29 cellular contexts compared by ENCODE assay signal in the genomic region with DNA sequence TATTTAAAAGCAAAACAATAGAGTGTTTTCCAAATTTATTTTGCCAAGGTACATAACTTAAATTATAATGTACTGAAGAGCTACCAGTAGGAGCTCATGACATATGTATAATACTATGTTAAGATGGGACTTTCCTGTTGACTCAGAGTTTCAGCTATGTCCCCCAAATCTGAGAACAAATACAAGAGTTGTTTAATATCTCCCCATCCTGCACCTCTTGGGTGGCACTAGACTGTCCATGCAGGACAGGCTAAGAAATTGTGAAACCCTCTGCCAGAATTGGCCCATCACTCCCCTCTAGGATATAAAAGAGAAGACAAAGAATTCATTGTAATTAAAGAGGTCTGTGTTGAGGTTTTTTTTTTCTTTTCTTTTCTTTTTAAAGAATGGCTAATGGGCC. TPM values are rescaled to one million over a fixed set of nuclear protein-coding genes. Genes with fewer than 3 reads are reported as not detected.
DNase-seq lines count a peak whose midpoint lies in the region; ATAC-seq, FAIRE-seq and TF ChIP-seq lines count a peak whose summit lies in the region.
"Had no signal": no experiment of that assay in that cellular context is flagged by ENCODE, and none has a peak within 500 bp of the region (broad histone marks: within the 10 kb centered on the region; RNA-seq: fewer than 3 reads in every experiment).

No MANE protein-coding gene starts in this region.

- DNase-seq in Daoy (ENCODE audit: low read depth) (peak; percentile 21), M059J (ENCODE audit: low read depth) (peak; percentile 32), bronchial epithelial cell (ENCODE audit: low read depth) (peak; percentile 69), keratinocyte (ENCODE audit: low read depth, low spot score) (no peak), small intestine (no peak), ACHN (no peak), NCI-H2171 (lab: John Stamatoyannopoulos, UW) (no peak)
- DNase-seq: activated CD4-positive, alpha-beta T cell treated with anti-CD3 and anti-CD28 coated beads for 1 hour; activated CD8-positive, alpha-beta memory T cell treated with anti-CD3 and anti-CD28 coated beads for 24 hours; activated naive CD4-positive, alpha-beta T cell treated with anti-CD3 and anti-CD28 coated beads, Interleukin-2, amount 10 ng/mL, durations not matched to agents 7 days and 5 days; activated T-cell treated with anti-CD3 and anti-CD28 coated beads, Interleukin-2, amount 50 U/mL, for 48 hours; anterior cingulate cortex; CD8-positive, alpha-beta T cell; DMS153; effector memory CD4-positive, alpha-beta T cell; H7; NCI-H1417 treated with DMSO at 0.1 percent for 48 hours; NCI-H2171 treated with DMSO at 0.1 percent for 48 hours; NCI-H526 treated with DMSO at 0.1 percent for 48 hours; nucleus accumbens; stimulated activated CD4-positive, alpha-beta T cell treated with anti-CD3 and anti-CD28 coated beads, Interleukin-12 subunit alpha, Interleukin-12 subunit beta, amount 100 ng/mL, for 4 hours; substantia nigra; SW 1271 had no signal

- FAIRE-seq in bronchial epithelial cell (lab: Jason Lieb, UNC) (no peak), keratinocyte (lab: Jason Lieb, UNC) (no peak), small intestine (lab: Jason Lieb, UNC) (no peak)
- FAIRE-seq: GM12892, HepG2 had no signal

- dilution Hi-C loops in keratinocyte (cut with MboI; ENCODE audit: extremely low pct_ligation_motif_present, low sequenced_read_pairs), result no loop called here

- H3K9ac ChIP-seq in keratinocyte (ENCODE audit: control insufficient read depth, extremely low read depth, insufficient read depth, low read length), result no peak overlapping the region

- H3K4me1 ChIP-seq in keratinocyte (ENCODE audit: control insufficient read depth, extremely low read depth, insufficient read depth, low read length), result peaks cover 26% of the 10 kb centered on the region
- no peaks in the 10 kb centered on the region for H3K4me1 ChIP-seq in small intestine (ENCODE audit: control insufficient read depth in 2 of 2, insufficient read depth in 1 of 2, low read depth in 1 of 2, low read length in 1 of 2)
- H3K4me1 ChIP-seq: vagina had no signal

- in situ Hi-C loops in ACHN (cut with HindIII; ENCODE audit: low pct_ligation_motif_present, low pct_unique_long_range_greater_than_20kb, low sequenced_read_pairs), result no loop called here

- H4K20me1 ChIP-seq in keratinocyte (ENCODE audit: control insufficient read depth, extremely low read depth, insufficient read depth, low read length), result no peaks in the 10 kb centered on the region

- H3K27ac ChIP-seq in keratinocyte (ENCODE audit: control insufficient read depth, insufficient read depth, low read length) (peak overlapping the region; percentile 42), small intestine (ENCODE audit: low read depth in 1 of 2, low read length in 1 of 2) (no peak overlapping the region)
- H3K27ac ChIP-seq: vagina had no signal

- no peaks in the 10 kb centered on the region for H3K9me1 ChIP-seq in keratinocyte (ENCODE audit: control insufficient read depth, extremely low read depth, insufficient read depth, low read length)

- H3K27me3 ChIP-seq in bronchial epithelial cell (ENCODE audit: control insufficient read depth, insufficient read depth, low read length), result no peaks in the 10 kb centered on the region
- no peaks in the 10 kb centered on the region for H3K27me3 ChIP-seq in keratinocyte (ENCODE audit: control insufficient read depth, extremely low read depth, insufficient read depth, low read length)
- H3K27me3 ChIP-seq in small intestine (ENCODE audit: control insufficient read depth in 2 of 2, insufficient read depth in 2 of 2, low read length in 2 of 2), result no peaks in the 10 kb centered on the region
- H3K27me3 ChIP-seq: vagina had no signal

- no peaks in the 10 kb centered on the region for H3K79me2 ChIP-seq in keratinocyte (ENCODE audit: control insufficient read depth, insufficient read depth, low read length)

- no peaks in the 10 kb centered on the region for H3K36me3 ChIP-seq in bronchial epithelial cell (ENCODE audit: control insufficient read depth, insufficient read depth, low read length)
- H3K36me3 ChIP-seq in keratinocyte (ENCODE audit: control insufficient read depth in 2 of 2, extremely low read depth in 1 of 2, insufficient read depth in 2 of 2, low read length in 2 of 2), result no peaks in the 10 kb centered on the region
- no peaks in the 10 kb centered on the region for H3K36me3 ChIP-seq in small intestine (ENCODE audit: control insufficient read depth in 2 of 2, insufficient read depth in 2 of 2, low read length in 2 of 2)
- H3K36me3 ChIP-seq: vagina had no signal

- H3K4me3 ChIP-seq in bronchial epithelial cell (ENCODE audit: low read depth, low read length) (no peak overlapping the region), keratinocyte (ENCODE audit: control insufficient read depth in 2 of 3, extremely low read depth in 1 of 3, insufficient read depth in 2 of 3, low read depth in 1 of 3, low read length in 3 of 3) (no peak overlapping the region), small intestine (ENCODE audit: low read depth in 1 of 2, low read length in 2 of 2) (no peak overlapping the region)
- H3K4me3 ChIP-seq: vagina had no signal

- no peak overlapping the region for H2AFZ ChIP-seq in keratinocyte (ENCODE audit: control insufficient read depth, low read length)

- H3K9me3 ChIP-seq in keratinocyte (ENCODE audit: control insufficient read depth, low read depth, low read length) (no peaks in the 10 kb centered on the region), small intestine (ENCODE audit: control insufficient read depth, low read depth) (no peaks in the 10 kb centered on the region)
- H3K9me3 ChIP-seq: vagina had no signal

- TF ChIP-seq CTCF in bronchial epithelial cell (IDR thresholded peaks at IDR 0.05; ENCODE audit: insufficient read depth, low read length, severe bottlenecking) (no peak), keratinocyte (optimal IDR thresholded peaks at IDR 0.05 in 1 of 3, IDR thresholded peaks at IDR 0.05 in 1 of 3, conservative IDR thresholded peaks at IDR 0.05 in 1 of 3; ENCODE audit: extremely low read depth in 1 of 3, insufficient read depth in 2 of 3, low read length in 3 of 3) (no peak)

- ATAC-seq in HG03196 (IDR thresholded peaks at IDR 0.05; ENCODE audit: unreplicated experiment), result no peak
- ATAC-seq: CD8-positive, alpha-beta T cell; HepG2 had no signal

- no peak overlapping the region for H3K4me2 ChIP-seq in keratinocyte (ENCODE audit: control insufficient read depth, extremely low read depth, insufficient read depth, low read depth, low read length)

RNA-seq across cellular contexts. Expression of a gene that starts 21.7 kb away (rescaled TPM):
- not detected in 2 replicates for total RNA-seq in Daoy (2014; rRNA removed; shearing (Covaris generic))
- total RNA-seq in M059J (2014; rRNA removed; shearing (Covaris generic)), result 0.15 TPM in 1 of 2 replicates, not detected in the other
- under 0.01 TPM in 1 of 2 replicates, not detected in the other for total RNA-seq in bronchial epithelial cell
- polyA plus RNA-seq in keratinocyte, result not detected in 3 replicates
- polyA plus RNA-seq in keratinocyte (2011; ENCODE audit: low read depth), result not detected
- not detected in 2 replicates for polyA plus RNA-seq in keratinocyte (2011; cell fraction: cytosol; rRNA removed)
- not detected in 2 replicates for polyA plus RNA-seq in keratinocyte (2011; cell fraction: nucleus; rRNA removed)
- polyA plus RNA-seq in keratinocyte (2012; ENCODE audit: low replicate concordance), result not detected in 2 replicates
- polyA minus RNA-seq in keratinocyte, result not detected in 3 replicates
- polyA minus RNA-seq in keratinocyte (2011; cell fraction: cytosol; rRNA and poly(A)+ RNA removed), result not detected
- polyA minus RNA-seq in keratinocyte (2011; cell fraction: nucleus; rRNA and poly(A)+ RNA removed), result not detected in 2 replicates
- not detected for polyA plus RNA-seq in small intestine
- total RNA-seq: CD8-positive, alpha-beta T cell; cerebellum; H7; kidney epithelial cell; vagina had no signal
- polyA plus RNA-seq: HepG2 had no signal

Comparison
In these comparisons a context has a peak if more than half of its experiments do, and no peak if none do; other contexts are left out.
1. DNase-seq: peak in Daoy (single experiment), M059J (single experiment) and bronchial epithelial cell (single experiment); none in keratinocyte (single experiment), small intestine (single experiment), ACHN (single experiment) and NCI-H2171 (single experiment).